Comparison of ENCODE assay signal across 1 cellular context in the genomic region with DNA sequence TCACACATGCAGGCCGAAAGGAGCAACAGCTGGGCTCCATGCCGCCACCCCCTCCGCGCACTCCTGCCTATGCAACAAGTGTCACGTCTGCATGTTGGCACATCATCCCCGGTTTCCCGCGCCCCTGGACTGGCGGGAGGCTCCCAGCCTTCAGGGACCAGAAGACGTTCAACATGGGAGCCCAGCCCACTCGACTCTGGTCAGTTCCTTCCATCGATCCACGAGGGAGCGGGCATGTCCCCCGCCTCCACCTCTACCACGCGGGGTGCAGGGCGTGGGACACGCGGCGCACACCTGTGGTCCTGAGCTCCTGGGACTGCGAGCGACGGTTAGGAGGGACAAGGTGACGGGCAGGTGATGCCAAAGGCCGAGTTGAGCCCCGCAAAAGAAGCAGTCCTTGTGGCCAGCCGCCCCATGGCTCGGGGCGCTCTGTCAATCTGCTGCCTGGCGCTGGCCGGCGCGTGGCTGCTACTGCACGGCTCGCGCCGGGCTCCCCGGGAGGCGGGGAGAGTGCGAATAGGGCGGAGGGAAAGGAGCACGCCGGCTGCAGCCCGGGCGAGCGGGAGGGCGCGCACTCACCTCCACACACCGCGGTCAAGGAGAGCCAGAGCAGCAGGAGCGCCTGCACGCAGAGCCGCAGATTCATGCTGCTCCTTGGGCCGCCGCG.
TF ChIP-seq lines count a peak whose summit lies in the region.

No MANE protein-coding gene starts in this region.

TF ChIP-seq in GM12878, 131 proteins besides CTCF, POLR2A, EP300 and RAD21 (continued from another document):
- TF ChIP-seq, protein P1, sequence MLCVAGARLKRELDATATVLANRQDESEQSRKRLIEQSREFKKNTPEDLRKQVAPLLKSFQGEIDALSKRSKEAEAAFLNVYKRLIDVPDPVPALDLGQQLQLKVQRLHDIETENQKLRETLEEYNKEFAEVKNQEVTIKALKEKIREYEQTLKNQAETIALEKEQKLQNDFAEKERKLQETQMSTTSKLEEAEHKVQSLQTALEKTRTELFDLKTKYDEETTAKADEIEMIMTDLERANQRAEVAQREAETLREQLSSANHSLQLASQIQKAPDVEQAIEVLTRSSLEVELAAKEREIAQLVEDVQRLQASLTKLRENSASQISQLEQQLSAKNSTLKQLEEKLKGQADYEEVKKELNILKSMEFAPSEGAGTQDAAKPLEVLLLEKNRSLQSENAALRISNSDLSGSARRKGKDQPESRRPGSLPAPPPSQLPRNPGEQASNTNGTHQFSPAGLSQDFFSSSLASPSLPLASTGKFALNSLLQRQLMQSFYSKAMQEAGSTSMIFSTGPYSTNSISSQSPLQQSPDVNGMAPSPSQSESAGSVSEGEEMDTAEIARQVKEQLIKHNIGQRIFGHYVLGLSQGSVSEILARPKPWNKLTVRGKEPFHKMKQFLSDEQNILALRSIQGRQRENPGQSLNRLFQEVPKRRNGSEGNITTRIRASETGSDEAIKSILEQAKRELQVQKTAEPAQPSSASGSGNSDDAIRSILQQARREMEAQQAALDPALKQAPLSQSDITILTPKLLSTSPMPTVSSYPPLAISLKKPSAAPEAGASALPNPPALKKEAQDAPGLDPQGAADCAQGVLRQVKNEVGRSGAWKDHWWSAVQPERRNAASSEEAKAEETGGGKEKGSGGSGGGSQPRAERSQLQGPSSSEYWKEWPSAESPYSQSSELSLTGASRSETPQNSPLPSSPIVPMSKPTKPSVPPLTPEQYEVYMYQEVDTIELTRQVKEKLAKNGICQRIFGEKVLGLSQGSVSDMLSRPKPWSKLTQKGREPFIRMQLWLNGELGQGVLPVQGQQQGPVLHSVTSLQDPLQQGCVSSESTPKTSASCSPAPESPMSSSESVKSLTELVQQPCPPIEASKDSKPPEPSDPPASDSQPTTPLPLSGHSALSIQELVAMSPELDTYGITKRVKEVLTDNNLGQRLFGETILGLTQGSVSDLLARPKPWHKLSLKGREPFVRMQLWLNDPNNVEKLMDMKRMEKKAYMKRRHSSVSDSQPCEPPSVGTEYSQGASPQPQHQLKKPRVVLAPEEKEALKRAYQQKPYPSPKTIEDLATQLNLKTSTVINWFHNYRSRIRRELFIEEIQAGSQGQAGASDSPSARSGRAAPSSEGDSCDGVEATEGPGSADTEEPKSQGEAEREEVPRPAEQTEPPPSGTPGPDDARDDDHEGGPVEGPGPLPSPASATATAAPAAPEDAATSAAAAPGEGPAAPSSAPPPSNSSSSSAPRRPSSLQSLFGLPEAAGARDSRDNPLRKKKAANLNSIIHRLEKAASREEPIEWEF (IDR thresholded peaks at IDR 0.05; ENCODE audit: insufficient replicate concordance, low read depth, low read length) = no peak
- no peak for TF ChIP-seq ZBED1 (IDR thresholded peaks at IDR 0.05; ENCODE audit: borderline replicate concordance)
- TF ChIP-seq, protein P2, sequence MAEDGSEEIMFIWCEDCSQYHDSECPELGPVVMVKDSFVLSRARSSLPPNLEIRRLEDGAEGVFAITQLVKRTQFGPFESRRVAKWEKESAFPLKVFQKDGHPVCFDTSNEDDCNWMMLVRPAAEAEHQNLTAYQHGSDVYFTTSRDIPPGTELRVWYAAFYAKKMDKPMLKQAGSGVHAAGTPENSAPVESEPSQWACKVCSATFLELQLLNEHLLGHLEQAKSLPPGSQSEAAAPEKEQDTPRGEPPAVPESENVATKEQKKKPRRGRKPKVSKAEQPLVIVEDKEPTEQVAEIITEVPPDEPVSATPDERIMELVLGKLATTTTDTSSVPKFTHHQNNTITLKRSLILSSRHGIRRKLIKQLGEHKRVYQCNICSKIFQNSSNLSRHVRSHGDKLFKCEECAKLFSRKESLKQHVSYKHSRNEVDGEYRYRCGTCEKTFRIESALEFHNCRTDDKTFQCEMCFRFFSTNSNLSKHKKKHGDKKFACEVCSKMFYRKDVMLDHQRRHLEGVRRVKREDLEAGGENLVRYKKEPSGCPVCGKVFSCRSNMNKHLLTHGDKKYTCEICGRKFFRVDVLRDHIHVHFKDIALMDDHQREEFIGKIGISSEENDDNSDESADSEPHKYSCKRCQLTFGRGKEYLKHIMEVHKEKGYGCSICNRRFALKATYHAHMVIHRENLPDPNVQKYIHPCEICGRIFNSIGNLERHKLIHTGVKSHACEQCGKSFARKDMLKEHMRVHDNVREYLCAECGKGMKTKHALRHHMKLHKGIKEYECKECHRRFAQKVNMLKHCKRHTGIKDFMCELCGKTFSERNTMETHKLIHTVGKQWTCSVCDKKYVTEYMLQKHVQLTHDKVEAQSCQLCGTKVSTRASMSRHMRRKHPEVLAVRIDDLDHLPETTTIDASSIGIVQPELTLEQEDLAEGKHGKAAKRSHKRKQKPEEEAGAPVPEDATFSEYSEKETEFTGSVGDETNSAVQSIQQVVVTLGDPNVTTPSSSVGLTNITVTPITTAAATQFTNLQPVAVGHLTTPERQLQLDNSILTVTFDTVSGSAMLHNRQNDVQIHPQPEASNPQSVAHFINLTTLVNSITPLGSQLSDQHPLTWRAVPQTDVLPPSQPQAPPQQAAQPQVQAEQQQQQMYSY (CRISPR knock-in tag; IDR thresholded peaks at IDR 0.05) = no peak
- TF ChIP-seq POU2F2 (IDR thresholded peaks at IDR 0.05; ENCODE audit: borderline replicate concordance, low read depth, low read length) = no peak
- no peak for TF ChIP-seq WRNIP1 (IDR thresholded peaks at IDR 0.05; ENCODE audit: borderline replicate concordance, low read depth, low read length)
- TF ChIP-seq KDM1A (IDR thresholded peaks at IDR 0.05; ENCODE audit: borderline replicate concordance) = no peak
- no peak for TF ChIP-seq TARDBP (IDR thresholded peaks at IDR 0.05; ENCODE audit: borderline replicate concordance)
- TF ChIP-seq EZH2 (IDR thresholded peaks at IDR 0.05; ENCODE audit: borderline replicate concordance, control insufficient read depth, low read depth, low read length) = no peak
- no peak for TF ChIP-seq HDGF (IDR thresholded peaks at IDR 0.05)
- no peak for TF ChIP-seq POLR2AphosphoS5 (IDR thresholded peaks at IDR 0.05; ENCODE audit: low read length)
- no peak for TF ChIP-seq IKZF2 (IDR thresholded peaks at IDR 0.05)
- no peak for TF ChIP-seq NBN (IDR thresholded peaks at IDR 0.05)
